In the genomic region with DNA sequence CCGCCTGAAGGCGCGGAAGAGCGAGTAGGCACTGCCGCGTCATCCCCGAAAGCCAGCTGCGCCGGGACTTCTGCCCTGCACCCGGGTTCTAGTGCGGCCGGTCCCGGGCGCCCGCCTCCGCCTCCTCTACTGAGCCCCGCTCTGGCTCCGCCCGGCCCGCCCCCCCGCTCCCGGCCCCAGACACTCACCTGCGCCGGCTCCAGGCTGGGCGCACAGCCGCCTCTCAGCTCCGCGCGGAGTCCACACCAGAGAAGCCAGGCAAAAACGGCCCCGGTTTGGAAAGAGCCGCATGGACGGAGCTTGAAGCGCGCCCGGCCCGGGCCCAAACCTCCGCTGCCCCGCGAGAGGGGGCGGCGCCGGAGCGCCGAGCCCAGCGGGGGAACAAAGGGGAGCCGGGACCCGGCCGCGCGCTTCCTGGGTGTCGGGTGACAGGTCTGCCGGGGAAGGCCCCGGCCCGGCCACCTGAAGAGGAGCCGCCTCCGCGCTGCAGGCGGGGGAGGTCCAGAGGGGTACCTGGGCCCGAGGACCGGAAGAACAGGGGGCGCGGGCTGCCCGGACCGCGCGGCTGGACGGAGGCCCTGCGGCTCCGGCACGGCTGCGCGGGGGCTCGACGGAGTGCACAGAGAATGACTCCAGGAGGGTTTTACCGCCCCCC, we compare ENCODE assay signal across 7 cellular contexts.
DNase-seq lines count a peak whose midpoint lies in the region; ATAC-seq and TF ChIP-seq lines count a peak whose summit lies in the region.

No MANE protein-coding gene starts in this region.

- TSS peak; percentile 44 for BruUV-seq in mammary epithelial cell (replicated peaks; lab: Mats Ljungman, UMichigan)

- H3K79me2 ChIP-seq in mammary epithelial cell (ENCODE audit: insufficient read depth, low read length), result peaks cover 39% of the 10 kb centered on the region

- H3K4me1 ChIP-seq in HAP-1, result peaks cover 38% of the 10 kb centered on the region
- H3K4me1 ChIP-seq in mammary epithelial cell (ENCODE audit: insufficient read depth, low read length), result peaks cover 7% of the 10 kb centered on the region
- H3K4me1 ChIP-seq in mucosa of descending colon (ENCODE audit: low read depth), result peaks cover 55% of the 10 kb centered on the region

- intact Hi-C loops in mammary epithelial cell (cut with micrococcal nuclease), result loop anchor here (1.0 kb wide), 3 partner anchors 46 to 231 kb away; no protein-coding TSS in a partner anchor
- intact Hi-C loops in mucosa of descending colon (cut with DNase I, micrococcal nuclease), result no loop called here

- POLR2A ChIA-PET in GM10248 (lab: Yijun Ruan, JAX), result interaction anchor here (0.6 kb wide), 1 partner anchor 35 kb away, joined by 4 read pairs; no protein-coding TSS in a partner anchor

- H3K4me2 ChIP-seq in mammary epithelial cell (ENCODE audit: insufficient read depth, low read depth, low read length), result peak overlapping the region; percentile 97

- CTCF ChIA-PET in GM10248 (lab: Yijun Ruan, JAX) (no interaction called here), mammary epithelial cell (lab: Charles Lee; ENCODE audit: low non-redundant PET) (interaction anchor here (0.6 kb wide), 1 partner anchor 79 kb away, joined by 4 read pairs; no protein-coding TSS in a partner anchor)

- in situ Hi-C loops in HAP-1 (cut with MboI; ENCODE audit: low sequenced_read_pairs) (no loop called here), mammary epithelial cell (cut with MboI; ENCODE audit: low sequenced_read_pairs in 2 of 2) (no loop called here)

- H3K9me3 ChIP-seq in HAP-1 (no peaks in the 10 kb centered on the region; the same call in 1 of the 2 replicates), mammary epithelial cell (replicated peaks; ENCODE audit: insufficient read depth, low read length) (no peaks in the 10 kb centered on the region), mucosa of descending colon (no peaks in the 10 kb centered on the region)

- peak; percentile 67 for ATAC-seq in mucosa of descending colon
- ATAC-seq in HG02763 (IDR thresholded peaks at IDR 0.05; ENCODE audit: unreplicated experiment), result no peak
- no peak for ATAC-seq in GM21717 (IDR thresholded peaks at IDR 0.05; ENCODE audit: unreplicated experiment)

- dilution Hi-C loops in mammary epithelial cell (cut with HindIII; ENCODE audit: low sequenced_read_pairs), result no loop called here

- peak overlapping the region; percentile 86 for H2AFZ ChIP-seq in mammary epithelial cell (ENCODE audit: low read depth, low read length)

- peak overlapping the region; percentile 45 for H3K27ac ChIP-seq in mammary epithelial cell (ENCODE audit: insufficient read depth, low read depth, low read length)

- DNase-seq in GM10248 (ENCODE audit: extremely low spot score), result peak; percentile 68
- DNase-seq in HAP-1 (ENCODE audit: low spot score in 2 of 2), result peak in 1 of 2 experiments; percentile 57
- peak; percentile 86 for DNase-seq in NCI-H69 (lab: John Stamatoyannopoulos, UW)
- peak; percentile 82 for DNase-seq in mammary epithelial cell
- peak; percentile 47 to 62 (median 59) for DNase-seq in mucosa of descending colon

- H3K4me3 ChIP-seq in HAP-1 (peak overlapping the region; percentile 84), mammary epithelial cell (replicated peaks in 1 of 3; ENCODE audit: insufficient read depth in 1 of 3, low read depth in 2 of 3, low read length in 3 of 3) (peak overlapping the region; percentile 45 to 97 (median 70)), mucosa of descending colon (peak overlapping the region; percentile 7)

- WGBS in mammary epithelial cell (ENCODE audit: low coverage, missing lambda C conversion rate), result 0% methylated on average over 8 of the region's 76 CpGs

- peaks cover 3% of the 10 kb centered on the region; the same call in 1 of the 2 replicates for H3K36me3 ChIP-seq in HAP-1 (replicated peaks)
- H3K36me3 ChIP-seq in mammary epithelial cell (ENCODE audit: insufficient read depth, low read length), result no peaks in the 10 kb centered on the region
- H3K36me3 ChIP-seq in mucosa of descending colon (ENCODE audit: low read depth), result no peaks in the 10 kb centered on the region

- H3K9ac ChIP-seq in mammary epithelial cell (ENCODE audit: insufficient read depth, low read length), result peak overlapping the region; percentile 60

- H3K27me3 ChIP-seq in HAP-1 (ENCODE audit: low read depth) (no peaks in the 10 kb centered on the region), mammary epithelial cell (ENCODE audit: insufficient read depth, low read length) (peaks cover 27% of the 10 kb centered on the region)

- H4K20me1 ChIP-seq in mammary epithelial cell (ENCODE audit: insufficient read depth, low read length), result peaks cover 1% of the 10 kb centered on the region

- TF ChIP-seq CTCF in GM10248 (IDR thresholded peaks at IDR 0.05; ENCODE audit: control extremely low read depth, extremely low read depth, low read depth, missing control alignments), result no peak
- TF ChIP-seq CTCF in mammary epithelial cell (conservative IDR thresholded peaks at IDR 0.05 in 1 of 2, IDR thresholded peaks at IDR 0.05 in 1 of 2; ENCODE audit: extremely low read depth in 1 of 2, insufficient read depth in 1 of 2, low read depth in 1 of 2, low read length in 2 of 2), result no peak
- no peak for TF ChIP-seq CTCF in mucosa of descending colon (IDR thresholded peaks at IDR 0.05)

Comparison
In these comparisons a context has a peak if more than half of its experiments do, and no peak if none do; other contexts are left out.
1. H3K4me3 ChIP-seq: peak in every context shown above with its lines; median percentile 84 in HAP-1; 70 in mammary epithelial cell; 7 in mucosa of descending colon.